In genomic region chr5:152638996-152639552, GRCh38 we compare ENCODE assay signal across 23 cellular contexts.
DNase-seq lines count a peak whose midpoint lies in the region; ATAC-seq, FAIRE-seq and TF ChIP-seq lines count a peak whose summit lies in the region.
"Had no signal": no experiment of that assay in that cellular context is flagged by ENCODE, and none has a peak within 500 bp of the region (broad histone marks: within the 10 kb centered on the region; RNA-seq: fewer than 3 reads in every experiment).

No MANE protein-coding gene starts in this region.

- H3K4me1 ChIP-seq in right atrium auricular region, result peaks cover 0 to 5% of the 10 kb centered on the region in 2 donors
- H3K4me1 ChIP-seq in heart right ventricle, result peaks cover 6 to 34% (median 22%) of the 10 kb centered on the region in 9 donors

- peak; percentile 88 for ATAC-seq in Right ventricle myocardium superior (ENCODE audit: poor library complexity)
- peak; percentile 78 to 90 (median 86) for ATAC-seq in heart right ventricle
- no peak for ATAC-seq in GM18505 (IDR thresholded peaks at IDR 0.05; ENCODE audit: unreplicated experiment)
- ATAC-seq: CD8-positive, alpha-beta T cell; PC-3 had no signal

- no peaks in the 10 kb centered on the region for H3K9me3 ChIP-seq in right atrium auricular region
- no peaks in the 10 kb centered on the region for H3K9me3 ChIP-seq in heart right ventricle
- H3K9me3 ChIP-seq: BLaER1, MG63 had no signal

- DNase-seq in Right ventricle myocardium superior (no peak), right atrium auricular region (ENCODE audit: low spot score) (no peak), heart right ventricle (peak in 1 of 2 donors; percentile 50), middle frontal gyrus (ENCODE audit: extremely low spot score, low spot score) (peak; percentile 60), A172 (ENCODE audit: low spot score) (no peak), GM13977 (ENCODE audit: low spot score) (no peak), GM12891 (ENCODE audit: insufficient read length, low spot score) (no peak)
- DNase-seq: 8988T; CD8-positive, alpha-beta T cell; DMS79; GOT3; IMR-90; Karpas-422; MG63; NCI-H1092; NCI-H187 treated with DMSO at 0.1 percent for 48 hours; NCI-H510A; NCI-H774; PC-3 had no signal

- H3K36me3 ChIP-seq in right atrium auricular region (no peaks in the 10 kb centered on the region), heart right ventricle (no peaks in the 10 kb centered on the region)
- H3K36me3 ChIP-seq: BLaER1, MG63 had no signal

- WGBS in heart right ventricle, 2 donors, result 17 to 23% methylated on average over 2 of the region's 2 CpGs

- TF ChIP-seq CTCF in right atrium auricular region (IDR thresholded peaks at IDR 0.05), result no peak
- no peak for TF ChIP-seq CTCF in heart right ventricle (IDR thresholded peaks at IDR 0.05)
- no peak for TF ChIP-seq CTCF in GM13977 (IDR thresholded peaks at IDR 0.05; ENCODE audit: extremely low read depth, insufficient read depth, missing control alignments)

- intact Hi-C loops in Right ventricle myocardium superior (cut with DNase I), result no loop called here
- intact Hi-C loops in heart right ventricle (cut with DNase I), result no loop called here

- no peak for FAIRE-seq in GM12891 (lab: Jason Lieb, UNC)
- FAIRE-seq: D721Med had no signal

- H3K27me3 ChIP-seq in right atrium auricular region (no peaks in the 10 kb centered on the region), heart right ventricle (no peaks in the 10 kb centered on the region)
- H3K27me3 ChIP-seq: BLaER1, MG63 had no signal

- no peak overlapping the region for H3K4me3 ChIP-seq in right atrium auricular region
- no peak overlapping the region for H3K4me3 ChIP-seq in heart right ventricle
- H3K4me3 ChIP-seq: BLaER1, MG63 had no signal

- peak overlapping the region in 1 of 2 donors; percentile 54 for H3K27ac ChIP-seq in right atrium auricular region
- peak overlapping the region in 4 of 10 donors; percentile 1 to 45 (median 18) for H3K27ac ChIP-seq in heart right ventricle
- H3K27ac ChIP-seq: BLaER1, RWPE1 had no signal

- in situ Hi-C loops in GM13977 (cut with MboI; ENCODE audit: low pct_unique_long_range_greater_than_20kb, low sequenced_read_pairs, unreplicated experiment), result no loop called here

- TF ChIP-seq POLR2A in GM18505 (IDR thresholded peaks at IDR 0.05; ENCODE audit: borderline replicate concordance, extremely low read depth, insufficient read depth, insufficient read length) (no peak), GM12891 (IDR thresholded peaks at IDR 0.05; ENCODE audit: low read depth, low read length) (no peak)

TF ChIP-seq in GM12891, 5 proteins besides CTCF, POLR2A, EP300 and RAD21:
- TF ChIP-seq TAF1 (IDR thresholded peaks at IDR 0.05; ENCODE audit: low read depth, low read length) (no peak), POU2F2 (IDR thresholded peaks at IDR 0.05; ENCODE audit: low read depth, low read length) (no peak), POLR2AphosphoS5 (IDR thresholded peaks at IDR 0.05; ENCODE audit: low read depth, low read length) (no peak), SPI1 (IDR thresholded peaks at IDR 0.05; ENCODE audit: low read depth, low read length) (no peak), PAX5 (IDR thresholded peaks at IDR 0.05; ENCODE audit: insufficient read depth, low read length, severe bottlenecking) (no peak)
